In genomic region chr2:208006833-208007232, GRCh38 we compare ENCODE assay signal across 18 cellular contexts. TPM values are rescaled to one million over a fixed set of nuclear protein-coding genes. Genes with fewer than 3 reads are reported as not detected.
A peak's percentile ranks its signal among the peaks of the same experiment; 100 is the strongest.
DNase-seq lines count a peak whose midpoint lies in the region; ATAC-seq, FAIRE-seq and TF ChIP-seq lines count a peak whose summit lies in the region.
"Had no signal": no experiment of that assay in that cellular context is flagged by ENCODE, and none has a peak within 500 bp of the region (broad histone marks: within the 10 kb centered on the region; RNA-seq: fewer than 3 reads in every experiment).

No MANE protein-coding gene starts in this region.

- no peak overlapping the region for H3K4me2 ChIP-seq in PC-3 (ENCODE audit: low read length)
- H3K4me2 ChIP-seq: neural progenitor cell, SK-N-SH had no signal

- no peak overlapping the region for H3K4me3 ChIP-seq in PC-3 (ENCODE audit: low read length)
- no peak overlapping the region for H3K4me3 ChIP-seq in fibroblast of villous mesenchyme (ENCODE audit: low read depth, low read length)
- H3K4me3 ChIP-seq: neural progenitor cell had no signal

- H3K9me2 ChIP-seq in PC-3 (replicated peaks; ENCODE audit: low read length): no peaks in the 10 kb centered on the region
- H3K9me2 ChIP-seq: SK-N-SH had no signal

- no peaks in the 10 kb centered on the region for H3K79me2 ChIP-seq in PC-3 (ENCODE audit: low read length)

- H3K9me3 ChIP-seq in PC-3 (ENCODE audit: low read length): no peaks in the 10 kb centered on the region
- H3K9me3 ChIP-seq: SK-N-SH had no signal

- DNase-seq in COLO829 (ENCODE audit: low spot score): peak; percentile 64
- peak; percentile 22 for DNase-seq in H54 (ENCODE audit: insufficient read length, low spot score)
- DNase-seq in PC-3: no peak
- DNase-seq in fibroblast of villous mesenchyme (ENCODE audit: low read depth): peak; percentile 24
- no peak for DNase-seq in cerebellum (ENCODE audit: low spot score)
- no peak for DNase-seq in midbrain (lab: John Stamatoyannopoulos, UW)
- no peak for DNase-seq in NCI-H82 treated with DMSO at 0.1 percent for 48 hours (lab: John Stamatoyannopoulos, UW; ENCODE audit: unreplicated experiment)
- DNase-seq: activated CD8-positive, alpha-beta memory T cell treated with anti-CD3 and anti-CD28 coated beads, Interleukin-2, amount 50 U/mL, for 48 hours; DND-41; Kasumi-1; NK-92 treated with Interleukin-12 subunit alpha and Interleukin-12 subunit beta, amount 100 ng/mL, for 24 hours; SK-N-SH; stimulated activated naive CD4-positive, alpha-beta T cell treated with Interleukin-2 at 50 U/mL for 16 hours had no signal

- POLR2A ChIA-PET in PC-3 (lab: Charles Lee; ENCODE audit: unreplicated experiment): interaction anchor here (0.6 kb wide), 1 partner anchor 93 kb away, joined by 12 read pairs; no protein-coding TSS in a partner anchor

- no peaks in the 10 kb centered on the region for H3K4me1 ChIP-seq in PC-3 (ENCODE audit: insufficient read depth, low read length)
- H3K4me1 ChIP-seq: neural progenitor cell had no signal

- H4K20me1 ChIP-seq in PC-3 (ENCODE audit: low read length): no peaks in the 10 kb centered on the region

- no peak overlapping the region for H2AFZ ChIP-seq in PC-3 (ENCODE audit: low read length)
- H2AFZ ChIP-seq: neural progenitor cell had no signal

- CTCF ChIA-PET in PC-3 (lab: Charles Lee): no interaction called here

- TF ChIP-seq POLR2A in H54 (IDR thresholded peaks at IDR 0.05; ENCODE audit: low read depth, low read length): no peak

- peak; percentile 90 for FAIRE-seq in H54 (lab: Jason Lieb, UNC)

- no peak overlapping the region for H3K9ac ChIP-seq in PC-3 (ENCODE audit: low read length)
- H3K9ac ChIP-seq: neural progenitor cell, SK-N-SH had no signal

- no peak overlapping the region for H3K27ac ChIP-seq in PC-3 (ENCODE audit: low read length)
- H3K27ac ChIP-seq: C4-2B, HL-60, neural progenitor cell had no signal

- no TSS peak for BruUV-seq in PC-3 (replicated peaks; lab: Mats Ljungman, UMichigan)

- H3F3A ChIP-seq in PC-3 (ENCODE audit: low read length, unreplicated experiment): no peaks in the 10 kb centered on the region

- ATAC-seq in PC-3 (peak; percentile 54; the same call in 1 of the 2 replicates), GM21381 (IDR thresholded peaks at IDR 0.05; ENCODE audit: unreplicated experiment) (no peak)
- ATAC-seq: sciatic nerve had no signal

- no peaks in the 10 kb centered on the region for H3K27me3 ChIP-seq in PC-3 (ENCODE audit: low read length)
- H3K27me3 ChIP-seq: neural progenitor cell had no signal

- no peaks in the 10 kb centered on the region for H3K36me3 ChIP-seq in PC-3 (ENCODE audit: low read depth, low read length)
- H3K36me3 ChIP-seq: neural progenitor cell had no signal

- no peak for TF ChIP-seq CTCF in PC-3 (conservative IDR thresholded peaks at IDR 0.05; ENCODE audit: low read depth, low read length)
- no peak for TF ChIP-seq CTCF in fibroblast of villous mesenchyme (IDR thresholded peaks at IDR 0.05; ENCODE audit: insufficient read depth, low read depth, low read length)

- intact Hi-C loops in PC-3 (cut with micrococcal nuclease): no loop called here

RNA-seq across cellular contexts. Expression of gene PLEKHM3, which starts 18.5 kb away (rescaled TPM):
- total RNA-seq in PC-3 (2014; rRNA removed): 5.9 and 7.9 TPM in 2 replicates
- total RNA-seq in fibroblast of villous mesenchyme: 10.6 and 13.8 TPM in 2 replicates
- total RNA-seq in cerebellum: 32.6 TPM

Comparison
In these comparisons a context has a peak if more than half of its experiments do, and no peak if none do; other contexts are left out.
1. DNase-seq: peak in COLO829 (single experiment), H54 (single experiment) and fibroblast of villous mesenchyme (single experiment); none in PC-3 (single experiment), cerebellum (single experiment), midbrain (single experiment) and NCI-H82 treated with DMSO at 0.1 percent for 48 hours (single experiment).